2 cellular contexts compared by ENCODE assay signal in genomic region chr6:109297719-109298118, GRCh38.
TF ChIP-seq lines count a peak whose summit lies in the region.

No MANE protein-coding gene starts in this region.

TF ChIP-seq in IMR-90, 13 proteins besides CTCF, POLR2A, EP300 and RAD21:
- TF ChIP-seq RFX5 (IDR thresholded peaks at IDR 0.05; ENCODE audit: low read depth, low read length) (no peak), SMC3 (IDR thresholded peaks at IDR 0.05; ENCODE audit: low read depth, low read length) (no peak), NFE2L2 (IDR thresholded peaks at IDR 0.05; ENCODE audit: low read depth, low read length) (no peak), MAFK (IDR thresholded peaks at IDR 0.05; ENCODE audit: low read depth, low read length) (no peak), BHLHE40 (IDR thresholded peaks at IDR 0.05; ENCODE audit: low read depth, low read length) (no peak), ELK1 (IDR thresholded peaks at IDR 0.05; ENCODE audit: borderline replicate concordance, low read depth, low read length) (no peak), USF2 (IDR thresholded peaks at IDR 0.05; ENCODE audit: low read depth, low read length) (no peak), CHD1 (IDR thresholded peaks at IDR 0.05; ENCODE audit: low read depth, low read length) (no peak), MAZ (IDR thresholded peaks at IDR 0.05; ENCODE audit: borderline replicate concordance, low read depth, low read length) (no peak), RCOR1 (IDR thresholded peaks at IDR 0.05; ENCODE audit: insufficient replicate concordance, low read length) (no peak), MXI1 (IDR thresholded peaks at IDR 0.05; ENCODE audit: borderline replicate concordance, low read depth, low read length) (no peak), FOS (IDR thresholded peaks at IDR 0.05; ENCODE audit: low read depth, low read length) (no peak), CEBPB (IDR thresholded peaks at IDR 0.05; ENCODE audit: low read depth, low read length) (no peak)

TF ChIP-seq in H1, 55 proteins besides CTCF, POLR2A, EP300 and RAD21:
- TF ChIP-seq SAP30 (IDR thresholded peaks at IDR 0.05; ENCODE audit: insufficient read depth, insufficient replicate concordance, low read length): no peak
